Comparison of ENCODE assay signal across 6 cellular contexts in the genomic region with DNA sequence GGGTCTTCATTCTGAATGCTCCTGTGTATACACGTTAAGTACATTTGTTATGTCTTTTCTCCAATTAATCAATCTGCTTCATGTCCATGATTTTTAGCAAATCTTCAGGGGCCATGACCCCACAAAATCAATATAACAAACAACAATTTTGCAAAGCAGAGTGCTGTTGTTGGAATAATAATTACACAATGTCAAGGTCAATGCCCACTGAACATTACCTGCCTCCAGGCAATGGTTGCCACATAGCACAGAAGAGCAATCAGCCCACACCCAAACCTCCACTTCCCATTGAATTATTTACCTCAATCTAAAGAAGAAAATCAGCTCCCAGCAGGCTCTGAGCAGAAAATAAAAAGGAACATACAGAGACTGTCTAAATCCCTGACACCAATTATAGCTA.
"Had no signal": no experiment of that assay in that cellular context is flagged by ENCODE, and none has a peak within 500 bp of the region (broad histone marks: within the 10 kb centered on the region; RNA-seq: fewer than 3 reads in every experiment).

No MANE protein-coding gene starts in this region.

- DNase-seq: IMR-90, KBM-7, KG1 had no signal

- H3K4me3 ChIP-seq: K562 had no signal

- FAIRE-seq: HTR-8/SVneo, K562 had no signal

- ATAC-seq: K562 had no signal

- H3K27ac ChIP-seq: HL-60 had no signal
